10 cellular contexts compared by ENCODE assay signal in the genomic region with DNA sequence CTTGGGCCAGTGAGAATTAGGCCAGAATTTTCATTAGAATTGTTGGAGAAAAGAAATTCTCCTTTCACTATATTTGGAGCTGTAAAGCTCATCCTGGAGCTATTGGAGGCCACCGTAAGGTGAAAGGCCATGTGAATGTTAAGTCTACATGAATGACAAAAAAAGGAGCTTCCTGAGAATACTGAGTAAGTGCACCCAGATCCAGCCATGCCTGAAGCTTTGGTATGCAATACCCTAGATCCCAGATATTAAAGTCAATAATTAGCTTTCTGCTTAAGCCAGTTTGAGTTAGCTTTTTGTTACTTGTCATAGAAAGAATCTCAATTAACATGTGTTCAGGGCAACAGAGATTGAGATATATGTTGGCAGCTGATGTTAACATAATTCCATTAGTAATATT.
"Had no signal": no experiment of that assay in that cellular context is flagged by ENCODE, and none has a peak within 500 bp of the region (broad histone marks: within the 10 kb centered on the region; RNA-seq: fewer than 3 reads in every experiment).

No MANE protein-coding gene starts in this region.

- H3K9ac ChIP-seq: GM23248 had no signal

- H2AFZ ChIP-seq: GM23248, GM23338 had no signal

- H3K4me2 ChIP-seq: GM23338 had no signal

- H3K36me3 ChIP-seq: HAP-1 had no signal

- H3K9me3 ChIP-seq: HAP-1 had no signal

- H3K4me3 ChIP-seq: GM23248, GM23338, HAP-1 had no signal

- H3K27ac ChIP-seq: GM23248 had no signal

- FAIRE-seq: H1 had no signal

- DNase-seq: GM23248, GOT3, H7, H9, HCEC 1CT, HFFc6 had no signal

- ATAC-seq: GM23338, HCT116 had no signal
